ENCODE assay signal across 1 cellular context in the genomic region with DNA sequence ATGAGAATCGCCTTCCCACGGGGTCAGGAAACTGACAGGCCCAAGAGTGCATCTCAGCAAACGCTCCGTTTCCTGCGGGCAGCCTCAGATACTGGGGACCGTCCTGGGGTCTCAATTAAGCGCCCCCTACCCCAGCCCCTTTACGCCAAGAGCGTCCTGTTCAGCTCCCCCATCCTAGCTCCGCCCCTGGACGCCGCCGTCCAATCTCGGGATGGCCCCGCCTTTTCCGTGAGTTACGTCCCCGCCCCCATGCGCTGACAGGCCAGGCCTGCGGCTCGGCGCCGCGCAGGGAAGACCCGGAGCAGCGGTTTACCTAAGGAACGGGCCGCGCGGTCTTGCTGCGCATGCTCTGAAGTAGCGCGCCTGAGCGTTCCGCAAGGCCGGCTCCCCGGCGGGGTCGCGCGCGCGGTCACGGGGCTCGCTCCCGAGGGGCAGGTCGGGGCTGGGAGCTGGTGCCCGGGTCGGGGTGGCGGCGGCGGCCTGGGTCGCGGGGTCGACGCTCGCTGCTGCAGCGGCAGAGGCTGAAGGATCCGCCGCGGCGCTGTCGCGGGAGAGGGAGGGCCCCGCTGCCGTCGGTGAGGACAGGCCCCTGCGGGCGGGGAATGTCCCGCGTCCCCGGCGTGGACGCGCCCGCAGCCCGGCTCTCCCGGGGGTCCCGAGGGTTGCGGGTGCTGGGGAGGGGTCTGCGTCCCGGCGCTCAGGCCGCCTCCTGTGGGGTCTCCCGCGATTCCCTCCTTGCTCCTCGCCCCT.
TF ChIP-seq lines count a peak whose summit lies in the region.

A gene with protein sequence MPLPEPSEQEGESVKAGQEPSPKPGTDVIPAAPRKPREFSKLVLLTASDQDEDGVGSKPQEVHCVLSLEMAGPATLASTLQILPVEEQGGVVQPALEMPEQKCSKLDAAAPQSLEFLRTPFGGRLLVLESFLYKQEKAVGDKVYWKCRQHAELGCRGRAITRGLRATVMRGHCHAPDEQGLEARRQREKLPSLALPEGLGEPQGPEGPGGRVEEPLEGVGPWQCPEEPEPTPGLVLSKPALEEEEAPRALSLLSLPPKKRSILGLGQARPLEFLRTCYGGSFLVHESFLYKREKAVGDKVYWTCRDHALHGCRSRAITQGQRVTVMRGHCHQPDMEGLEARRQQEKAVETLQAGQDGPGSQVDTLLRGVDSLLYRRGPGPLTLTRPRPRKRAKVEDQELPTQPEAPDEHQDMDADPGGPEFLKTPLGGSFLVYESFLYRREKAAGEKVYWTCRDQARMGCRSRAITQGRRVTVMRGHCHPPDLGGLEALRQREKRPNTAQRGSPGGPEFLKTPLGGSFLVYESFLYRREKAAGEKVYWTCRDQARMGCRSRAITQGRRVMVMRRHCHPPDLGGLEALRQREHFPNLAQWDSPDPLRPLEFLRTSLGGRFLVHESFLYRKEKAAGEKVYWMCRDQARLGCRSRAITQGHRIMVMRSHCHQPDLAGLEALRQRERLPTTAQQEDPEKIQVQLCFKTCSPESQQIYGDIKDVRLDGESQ (plus strand): TSS at position 352 of the 750 bp plus-strand sequence. CDS start 17,755 bp downstream, outside the sequence.

TF ChIP-seq in IMR-90, 13 proteins besides CTCF, POLR2A, EP300 and RAD21:
- TF ChIP-seq CEBPB (IDR thresholded peaks at IDR 0.05; ENCODE audit: low read depth, low read length) (0 out of 2 replicates have a peak, but pooled peaks have one; percentile 10), BHLHE40 (IDR thresholded peaks at IDR 0.05; ENCODE audit: low read depth, low read length) (no peak), MAZ (IDR thresholded peaks at IDR 0.05; ENCODE audit: borderline replicate concordance, low read depth, low read length) (peak; percentile 85; the same call in 1 of the 2 replicates), MXI1 (IDR thresholded peaks at IDR 0.05; ENCODE audit: borderline replicate concordance, low read depth, low read length) (0 out of 2 replicates have a peak, but pooled peaks have one; percentile 19)
